Comparison of ENCODE assay signal across 9 cellular contexts in the genomic region with DNA sequence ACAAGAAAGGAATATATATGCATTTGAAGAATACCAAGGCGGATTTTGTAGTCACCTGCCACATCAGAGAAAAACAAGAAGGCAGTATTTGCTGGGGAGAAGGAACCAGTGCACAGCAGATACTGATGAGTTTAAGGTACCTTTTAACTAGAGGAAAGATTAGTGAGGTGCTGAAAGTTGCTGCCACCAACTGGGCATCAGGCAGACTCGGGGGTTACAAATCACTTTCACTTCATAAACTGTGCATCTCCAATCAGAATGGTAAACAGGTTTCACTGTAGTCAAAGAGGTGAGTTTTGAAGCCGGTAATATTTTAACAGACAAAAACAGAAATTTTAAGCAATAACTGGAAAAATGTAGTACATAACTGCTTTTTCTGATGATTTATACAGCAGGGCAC. TPM values are rescaled to one million over a fixed set of nuclear protein-coding genes. Genes with fewer than 3 reads are reported as not detected.
A peak's percentile ranks its signal among the peaks of the same experiment; 100 is the strongest.
DNase-seq lines count a peak whose midpoint lies in the region; TF ChIP-seq lines count a peak whose summit lies in the region.
"Had no signal": no experiment of that assay in that cellular context is flagged by ENCODE, and none has a peak within 500 bp of the region (broad histone marks: within the 10 kb centered on the region; RNA-seq: fewer than 3 reads in every experiment).

No MANE protein-coding gene starts in this region.

- no peak overlapping the region for H3K27ac Mint-ChIP-seq in T-helper 2 cell treated with Interferon-gamma antibody and Interleukin-4, amounts not matched to agents 5 μg/mL and 100 μg/mL, for 36 hours
- H3K27ac Mint-ChIP-seq: stimulated activated effector memory CD8-positive, alpha-beta T cell treated with anti-CD3 and anti-CD28 coated beads, Interleukin-12 subunit alpha, Interleukin-12 subunit beta, amount 100 ng/mL, for 72 hours had no signal

- peaks cover 42% of the 10 kb centered on the region for H3K27me3 Mint-ChIP-seq in T-helper 2 cell treated with Interferon-gamma antibody and Interleukin-4, amounts not matched to agents 5 μg/mL and 100 μg/mL, for 36 hours (ENCODE audit: low read depth)

- no peaks in the 10 kb centered on the region for H3K36me3 Mint-ChIP-seq in T-helper 2 cell treated with Interferon-gamma antibody and Interleukin-4, amounts not matched to agents 5 μg/mL and 100 μg/mL, for 36 hours (ENCODE audit: low read depth)
- H3K36me3 Mint-ChIP-seq: stimulated activated effector memory CD8-positive, alpha-beta T cell treated with anti-CD3 and anti-CD28 coated beads, Interleukin-12 subunit alpha, Interleukin-12 subunit beta, amount 100 ng/mL, for 72 hours had no signal

- no peaks in the 10 kb centered on the region for H3K4me1 Mint-ChIP-seq in T-helper 2 cell treated with Interferon-gamma antibody and Interleukin-4, amounts not matched to agents 5 μg/mL and 100 μg/mL, for 36 hours (ENCODE audit: low read depth)
- H3K4me1 Mint-ChIP-seq: stimulated activated effector memory CD8-positive, alpha-beta T cell treated with anti-CD3 and anti-CD28 coated beads, Interleukin-12 subunit alpha, Interleukin-12 subunit beta, amount 100 ng/mL, for 72 hours had no signal

- in situ Hi-C loops in GM13977 (cut with MboI; ENCODE audit: low pct_unique_long_range_greater_than_20kb, low sequenced_read_pairs, unreplicated experiment), result no loop called here

- no peak for DNase-seq in GM13977 (ENCODE audit: low spot score)
- DNase-seq in NAMALWA (ENCODE audit: low spot score), result peak; percentile 40
- DNase-seq in choroid plexus epithelial cell (ENCODE audit: low read depth), result peak; percentile 75
- peak; percentile 54 for DNase-seq in renal cortical epithelial cell (ENCODE audit: low read depth)
- no peak for DNase-seq in NK-92 treated with Interleukin-12 subunit alpha and Interleukin-12 subunit beta, amount 100 ng/mL, for 24 hours (lab: John Stamatoyannopoulos, UW)
- DNase-seq in NCI-H1694 (lab: John Stamatoyannopoulos, UW), result no peak
- DNase-seq in T-helper 2 cell treated with Interferon-gamma antibody and Interleukin-4, amounts not matched to agents 5 μg/mL and 100 μg/mL, for 36 hours (ENCODE audit: low spot score), result no peak
- DNase-seq in SHP77 (lab: John Stamatoyannopoulos, UW), result no peak

- TF ChIP-seq CTCF in GM13977 (IDR thresholded peaks at IDR 0.05; ENCODE audit: extremely low read depth, insufficient read depth, missing control alignments) (peak; percentile 44), choroid plexus epithelial cell (conservative IDR thresholded peaks at IDR 0.05; ENCODE audit: low read depth, low read length) (peak; percentile 69)

- H3K4me3 ChIP-seq in choroid plexus epithelial cell (ENCODE audit: low read depth, low read length), result peak overlapping the region; percentile 92

- H3K4me3 Mint-ChIP-seq in T-helper 2 cell treated with Interferon-gamma antibody and Interleukin-4, amounts not matched to agents 5 μg/mL and 100 μg/mL, for 36 hours, result no peak overlapping the region
- H3K4me3 Mint-ChIP-seq: stimulated activated effector memory CD8-positive, alpha-beta T cell treated with anti-CD3 and anti-CD28 coated beads, Interleukin-12 subunit alpha, Interleukin-12 subunit beta, amount 100 ng/mL, for 72 hours had no signal

- H3K9me3 Mint-ChIP-seq in T-helper 2 cell treated with Interferon-gamma antibody and Interleukin-4, amounts not matched to agents 5 μg/mL and 100 μg/mL, for 36 hours, result no peaks in the 10 kb centered on the region
- H3K9me3 Mint-ChIP-seq: stimulated activated effector memory CD8-positive, alpha-beta T cell treated with anti-CD3 and anti-CD28 coated beads, Interleukin-12 subunit alpha, Interleukin-12 subunit beta, amount 100 ng/mL, for 72 hours had no signal

RNA-seq across cellular contexts. Expression of a gene that starts 4.1 kb away (rescaled TPM):
- 353 and 808 TPM in 2 replicates for total RNA-seq in renal cortical epithelial cell

Comparison
In these comparisons a context has a peak if more than half of its experiments do, and no peak if none do; other contexts are left out.
1. DNase-seq: peak in NAMALWA (single experiment), choroid plexus epithelial cell (single experiment) and renal cortical epithelial cell (single experiment); none in GM13977 (single experiment), NK-92 treated with Interleukin-12 subunit alpha and Interleukin-12 subunit beta, amount 100 ng/mL, for 24 hours (single experiment), NCI-H1694 (single experiment), T-helper 2 cell treated with Interferon-gamma antibody and Interleukin-4, amounts not matched to agents 5 μg/mL and 100 μg/mL, for 36 hours (single experiment) and SHP77 (0 of 2).